In genomic region chr17:235048-235830, GRCh38 we compare ENCODE assay signal across 4 cellular contexts. TPM values are rescaled to one million over a fixed set of nuclear protein-coding genes. Genes with fewer than 3 reads are reported as not detected.
"Had no signal": no experiment of that assay in that cellular context is flagged by ENCODE, and none has a peak within 500 bp of the region (broad histone marks: within the 10 kb centered on the region; RNA-seq: fewer than 3 reads in every experiment).

No MANE protein-coding gene starts in this region.

RNA-seq across cellular contexts. Expression of gene DOC2B, which starts 53.8 kb away (rescaled TPM):
- total RNA-seq: fibroblast of lung, foreskin keratinocyte, osteoblast, SJCRH30 had no signal
- polyA plus RNA-seq: fibroblast of lung, foreskin keratinocyte had no signal
